Comparison of ENCODE assay signal across 1 cellular context in genomic region chr2:101509498-101510274, GRCh38.
TF ChIP-seq lines count a peak whose summit lies in the region.

No MANE protein-coding gene starts in this region.

TF ChIP-seq in IMR-90, 13 proteins besides CTCF, POLR2A, EP300 and RAD21 (continued from another document):
- TF ChIP-seq MAZ (IDR thresholded peaks at IDR 0.05; ENCODE audit: borderline replicate concordance, low read depth, low read length) (no peak), ELK1 (IDR thresholded peaks at IDR 0.05; ENCODE audit: borderline replicate concordance, low read depth, low read length) (no peak), MAFK (IDR thresholded peaks at IDR 0.05; ENCODE audit: low read depth, low read length) (no peak), NFE2L2 (IDR thresholded peaks at IDR 0.05; ENCODE audit: low read depth, low read length) (no peak), RCOR1 (IDR thresholded peaks at IDR 0.05; ENCODE audit: insufficient replicate concordance, low read length) (no peak)
